Comparison of ENCODE assay signal across 1 cellular context in genomic region chr17:72033311-72033710, GRCh38.
TF ChIP-seq lines count a peak whose summit lies in the region.

No MANE protein-coding gene starts in this region.

TF ChIP-seq in SK-N-SH, 30 proteins besides CTCF, POLR2A, EP300 and RAD21 (continued from another document):
- TF ChIP-seq PBX3 (IDR thresholded peaks at IDR 0.05) (no peak), ELF1 (IDR thresholded peaks at IDR 0.05) (no peak)
